ENCODE assay signal across 8 cellular contexts in the genomic region with DNA sequence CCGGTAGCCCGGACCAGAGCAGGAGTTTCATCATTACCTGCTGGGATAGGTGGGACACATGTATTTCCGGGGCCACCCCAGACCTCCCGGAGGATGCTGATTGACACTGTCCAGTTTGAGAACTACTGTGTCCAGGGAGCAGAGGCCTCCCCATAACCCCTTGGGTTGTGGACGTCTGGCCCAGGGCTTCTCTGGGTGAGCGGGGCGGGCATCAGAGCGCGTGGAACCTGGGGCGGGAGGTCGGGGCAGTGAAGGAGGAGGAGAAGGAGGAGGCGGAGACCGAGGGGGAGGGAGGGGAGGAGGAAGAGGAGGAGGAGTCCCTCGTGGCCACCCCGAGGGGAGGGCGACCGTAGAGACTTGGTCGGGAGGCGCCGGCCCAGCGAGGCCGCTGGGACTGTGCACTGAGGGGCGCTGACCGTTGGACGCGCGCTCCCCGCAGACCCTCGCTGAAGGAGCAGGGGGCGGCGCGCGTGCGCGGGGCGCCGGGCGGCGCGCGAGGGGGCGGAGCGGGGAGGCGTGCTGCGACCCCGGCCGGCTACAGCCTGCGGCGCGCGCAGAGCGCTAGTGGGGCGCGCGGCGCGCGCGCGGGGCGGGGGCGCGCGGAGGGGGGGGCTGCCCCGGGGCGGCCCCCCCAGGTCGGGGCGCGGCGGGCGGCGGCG.
A peak's percentile ranks its signal among the peaks of the same experiment; 100 is the strongest.
DNase-seq lines count a peak whose midpoint lies in the region; ATAC-seq and TF ChIP-seq lines count a peak whose summit lies in the region.

GRK3 (plus strand) TSS at position 356 of the 659 bp plus-strand sequence. CDS start 366 bp downstream, outside the sequence.

- H3K9ac ChIP-seq in mucosa of stomach (ENCODE audit: low read length), result peak within 1 kb of the TSS; percentile 53

- TF ChIP-seq POLR2A in GM10847 (IDR thresholded peaks at IDR 0.05; ENCODE audit: extremely low read depth, insufficient read length), result peak; percentile 65

- H3K9me3 ChIP-seq in mucosa of stomach (ENCODE audit: control insufficient read depth, low read length), result no peaks in the 10 kb centered on the region

- peak; percentile 51 for ATAC-seq in HG02798 (IDR thresholded peaks at IDR 0.05; ENCODE audit: poor library complexity, unreplicated experiment)

- DNase-seq in NCI-H510A (lab: John Stamatoyannopoulos, UW), result peak; percentile 31
- DNase-seq in activated CD8-positive, alpha-beta memory T cell treated with anti-CD3 and anti-CD28 coated beads for 48 hours (ENCODE audit: low read depth in 2 of 3, low spot score in 2 of 3), result peak; percentile 23 to 40 (median 32)
- peak; percentile 44 for DNase-seq in epidermal melanocyte (ENCODE audit: insufficient read length, low spot score)
- DNase-seq in stimulated activated CD8-positive, alpha-beta memory T cell treated with anti-CD3 and anti-CD28 coated beads, Interleukin-7, amount 100 ng/mL, for 48 hours (ENCODE audit: extremely low read depth in 1 of 2, low read depth in 1 of 2), result peak; percentile 36 to 68
- DNase-seq in NCI-H2107 (lab: John Stamatoyannopoulos, UW), result no peak

- peaks cover 3% of the 10 kb centered on the region for H3K27me3 ChIP-seq in mucosa of stomach (ENCODE audit: control insufficient read depth, insufficient read depth, low read length)

- no peaks in the 10 kb centered on the region for H3K36me3 ChIP-seq in mucosa of stomach (ENCODE audit: control insufficient read depth, insufficient read depth, low read length)

- H3K4me1 ChIP-seq in mucosa of stomach (ENCODE audit: control insufficient read depth, insufficient read depth, low read length), result peaks cover 6% of the 10 kb centered on the region

- peak within 1 kb of the TSS; percentile 25 for H3K4me3 ChIP-seq in mucosa of stomach (ENCODE audit: low read length)
